13 cellular contexts compared by ENCODE assay signal in the genomic region with DNA sequence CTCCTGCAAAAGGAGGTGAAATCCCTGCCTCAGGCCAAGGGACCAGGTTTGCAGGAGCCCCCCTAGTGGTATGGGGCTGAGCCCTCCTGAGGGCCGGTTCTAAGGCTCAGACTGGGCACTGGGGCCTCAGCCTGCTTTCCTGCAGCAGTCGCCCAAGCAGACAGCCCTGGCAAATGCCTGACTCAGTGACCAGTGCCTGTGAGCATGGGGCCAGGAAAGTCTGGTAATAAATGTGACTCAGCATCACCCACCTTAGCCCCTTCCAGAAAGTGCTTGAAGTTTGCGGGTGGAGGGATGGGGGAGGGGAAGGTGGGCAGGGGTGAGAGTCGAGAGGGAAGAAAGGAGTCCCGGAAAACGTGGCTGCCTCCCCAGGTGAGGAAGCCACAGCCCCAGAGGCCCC. TPM values are rescaled to one million over a fixed set of nuclear protein-coding genes. Genes with fewer than 3 reads are reported as not detected.
DNase-seq lines count a peak whose midpoint lies in the region; ATAC-seq and TF ChIP-seq lines count a peak whose summit lies in the region.
"Had no signal": no experiment of that assay in that cellular context is flagged by ENCODE, and none has a peak within 500 bp of the region (broad histone marks: within the 10 kb centered on the region; RNA-seq: fewer than 3 reads in every experiment).

No MANE protein-coding gene starts in this region.

- peak overlapping the region; percentile 35 for H3K4me3 ChIP-seq in fibroblast of the aortic adventitia (ENCODE audit: low read depth, low read length)
- no peak overlapping the region for H3K4me3 ChIP-seq in smooth muscle cell

- H3F3A ChIP-seq in smooth muscle cell (ENCODE audit: low read depth), result peaks cover 23% of the 10 kb centered on the region

- DNase-seq in activated CD4-positive, alpha-beta T cell treated with anti-CD3 and anti-CD28 coated beads, Interleukin-2, amount 10 ng/mL, durations not matched to agents 24 days and 14 days, result peak; percentile 62
- no peak for DNase-seq in activated CD4-positive, alpha-beta T cell treated with anti-CD3 and anti-CD28 coated beads for 4 hours
- DNase-seq in RPMI7951 (ENCODE audit: low read depth) (peak; percentile 37), fibroblast of the aortic adventitia (ENCODE audit: low read depth) (peak; percentile 37), smooth muscle cell (lab: John Stamatoyannopoulos, UW; ENCODE audit: unreplicated experiment) (no peak), amygdala (lab: John Stamatoyannopoulos, UW) (no peak), T-cell (no peak)
- DNase-seq in activated CD8-positive, alpha-beta T cell treated with anti-CD3 and anti-CD28 coated beads for 36 hours, result no peak
- DNase-seq: activated T-cell treated with anti-CD3 and anti-CD28 coated beads for 4 hours, erythroblast, GDM1, PC-3 had no signal

- no peaks in the 10 kb centered on the region for H3K27me3 ChIP-seq in smooth muscle cell (ENCODE audit: low read depth)

- intact Hi-C loops in activated CD4-positive, alpha-beta T cell treated with anti-CD3 and anti-CD28 coated beads, Interleukin-2, amount 10 ng/mL, durations not matched to agents 24 days and 14 days (cut with micrococcal nuclease), result loop anchor here (5.0 kb wide), 2 partner anchors 198 to 218 kb away; partner anchors contain the start of genes SPATA2L, VPS9D1 and ZNF276
- intact Hi-C loops in activated CD8-positive, alpha-beta T cell treated with anti-CD3 and anti-CD28 coated beads for 36 hours (cut with micrococcal nuclease), result no loop called here

- H4K20me1 ChIP-seq in smooth muscle cell (ENCODE audit: low read depth), result peaks cover 24% of the 10 kb centered on the region

- H3K27me3 Mint-ChIP-seq in activated CD4-positive, alpha-beta T cell treated with anti-CD3 and anti-CD28 coated beads, Interleukin-2, amount 10 ng/mL, durations not matched to agents 24 days and 14 days, result peaks cover 17% of the 10 kb centered on the region
- peaks cover 41% of the 10 kb centered on the region for H3K27me3 Mint-ChIP-seq in activated CD8-positive, alpha-beta T cell treated with anti-CD3 and anti-CD28 coated beads for 36 hours
- H3K27me3 Mint-ChIP-seq in T-cell, result peaks cover 0 to 32% of the 10 kb centered on the region in 2 donors

- H3K27ac ChIP-seq in smooth muscle cell (ENCODE audit: low read depth), result peak overlapping the region; percentile 99

- no peaks in the 10 kb centered on the region for H3K36me3 ChIP-seq in smooth muscle cell (ENCODE audit: low read depth)

- CTCF ChIA-PET in activated CD8-positive, alpha-beta T cell treated with anti-CD3 and anti-CD28 coated beads for 36 hours (lab: Charles Lee), result interaction anchor here (1.1 to 1.7 kb wide), 2 partner anchors 11 to 12 kb away, joined by 3 to 4 read pairs; no protein-coding TSS in a partner anchor
- CTCF ChIA-PET in T-cell (lab: Charles Lee), result no interaction called here

- POLR2A ChIA-PET in activated CD8-positive, alpha-beta T cell treated with anti-CD3 and anti-CD28 coated beads for 36 hours (lab: Charles Lee), result no interaction called here
- POLR2A ChIA-PET in T-cell (lab: Charles Lee), result no interaction called here

- H3K27ac Mint-ChIP-seq in activated CD4-positive, alpha-beta T cell treated with anti-CD3 and anti-CD28 coated beads, Interleukin-2, amount 10 ng/mL, durations not matched to agents 24 days and 14 days, result no peak overlapping the region
- H3K27ac Mint-ChIP-seq in activated CD8-positive, alpha-beta T cell treated with anti-CD3 and anti-CD28 coated beads for 36 hours, result no peak overlapping the region
- H3K27ac Mint-ChIP-seq in T-cell, result no peak overlapping the region
- H3K27ac Mint-ChIP-seq: stimulated activated naive CD8-positive, alpha-beta T cell treated with anti-CD3 and anti-CD28 coated beads, Interleukin-15, Interleukin-2, amounts not matched to agents 100 ng/mL and 50 ng/mL, for 24 hours had no signal

- no peaks in the 10 kb centered on the region for H3K36me3 Mint-ChIP-seq in activated CD4-positive, alpha-beta T cell treated with anti-CD3 and anti-CD28 coated beads, Interleukin-2, amount 10 ng/mL, durations not matched to agents 24 days and 14 days (ENCODE audit: low read depth)
- no peaks in the 10 kb centered on the region for H3K36me3 Mint-ChIP-seq in activated CD8-positive, alpha-beta T cell treated with anti-CD3 and anti-CD28 coated beads for 36 hours (ENCODE audit: low read depth)
- no peaks in the 10 kb centered on the region for H3K36me3 Mint-ChIP-seq in T-cell

- H3K4me3 Mint-ChIP-seq in activated CD4-positive, alpha-beta T cell treated with anti-CD3 and anti-CD28 coated beads, Interleukin-2, amount 10 ng/mL, durations not matched to agents 24 days and 14 days, result peak overlapping the region; percentile 28
- no peak overlapping the region for H3K4me3 Mint-ChIP-seq in activated CD8-positive, alpha-beta T cell treated with anti-CD3 and anti-CD28 coated beads for 36 hours
- peak overlapping the region in 1 of 3 donors; percentile 84 for H3K4me3 Mint-ChIP-seq in T-cell
- H3K4me3 Mint-ChIP-seq: stimulated activated naive CD8-positive, alpha-beta T cell treated with anti-CD3 and anti-CD28 coated beads, Interleukin-15, Interleukin-2, amounts not matched to agents 100 ng/mL and 50 ng/mL, for 24 hours had no signal

- ATAC-seq in activated CD8-positive, alpha-beta T cell treated with anti-CD3 and anti-CD28 coated beads for 36 hours, result no peak
- no peak for ATAC-seq in T-cell (replicated peaks in 1 of 4)
- ATAC-seq: PC-3 had no signal

- H2AFZ ChIP-seq in smooth muscle cell (ENCODE audit: low read depth), result no peak overlapping the region

- TF ChIP-seq CTCF in fibroblast of the aortic adventitia (IDR thresholded peaks at IDR 0.05; ENCODE audit: insufficient read depth, low read length) (no peak), smooth muscle cell (IDR thresholded peaks at IDR 0.05; ENCODE audit: borderline replicate concordance, insufficient read depth, poor library complexity, severe bottlenecking) (no peak)
- no peak for TF ChIP-seq CTCF in activated CD8-positive, alpha-beta T cell treated with anti-CD3 and anti-CD28 coated beads for 36 hours (IDR thresholded peaks at IDR 0.05)

- H3K9me3 Mint-ChIP-seq in activated CD4-positive, alpha-beta T cell treated with anti-CD3 and anti-CD28 coated beads, Interleukin-2, amount 10 ng/mL, durations not matched to agents 24 days and 14 days, result no peaks in the 10 kb centered on the region
- H3K9me3 Mint-ChIP-seq in activated CD8-positive, alpha-beta T cell treated with anti-CD3 and anti-CD28 coated beads for 36 hours, result no peaks in the 10 kb centered on the region
- H3K9me3 Mint-ChIP-seq in T-cell, result no peaks in the 10 kb centered on the region
- H3K9me3 Mint-ChIP-seq: stimulated activated naive CD8-positive, alpha-beta T cell treated with anti-CD3 and anti-CD28 coated beads, Interleukin-15, Interleukin-2, amounts not matched to agents 100 ng/mL and 50 ng/mL, for 24 hours had no signal

- H3K4me1 ChIP-seq in smooth muscle cell (ENCODE audit: low read depth), result peaks cover 34% of the 10 kb centered on the region

- H3K79me2 ChIP-seq in smooth muscle cell (ENCODE audit: low read depth), result peaks cover 35% of the 10 kb centered on the region

- H3K9ac ChIP-seq in smooth muscle cell (ENCODE audit: low read depth), result peak overlapping the region; percentile 40

- peak overlapping the region; percentile 98 for H3K4me2 ChIP-seq in smooth muscle cell

- H3K9me3 ChIP-seq in smooth muscle cell (replicated peaks; ENCODE audit: low read depth), result no peaks in the 10 kb centered on the region

- 15% methylated on average over 6 of the region's 6 CpGs for WGBS in smooth muscle cell (ENCODE audit: low lambda C conversion rate)

- peaks cover 33% of the 10 kb centered on the region for H3K4me1 Mint-ChIP-seq in activated CD4-positive, alpha-beta T cell treated with anti-CD3 and anti-CD28 coated beads, Interleukin-2, amount 10 ng/mL, durations not matched to agents 24 days and 14 days
- H3K4me1 Mint-ChIP-seq in activated CD8-positive, alpha-beta T cell treated with anti-CD3 and anti-CD28 coated beads for 36 hours (ENCODE audit: low read depth), result peaks cover 45% of the 10 kb centered on the region
- peaks cover 32 to 71% (median 51%) of the 10 kb centered on the region in 3 donors for H3K4me1 Mint-ChIP-seq in T-cell

RNA-seq across cellular contexts. Expression of gene MC1R, which starts 2.1 kb away (rescaled TPM):
- 4.6 and 5.9 TPM in 2 replicates for total RNA-seq in activated CD4-positive, alpha-beta T cell treated with anti-CD3 and anti-CD28 coated beads, Interleukin-2, amount 10 ng/mL, durations not matched to agents 24 days and 14 days
- 2.0 and 2.8 TPM in 2 replicates for total RNA-seq in RPMI7951 (2014; rRNA removed; shearing (Covaris generic))
- 5.2 and 8.1 TPM in 2 replicates for total RNA-seq in fibroblast of the aortic adventitia (ENCODE audit: low replicate concordance)
- 12.4 and 14.5 TPM in 2 replicates for total RNA-seq in smooth muscle cell
- polyA plus RNA-seq in smooth muscle cell, result 16.7 and 16.8 TPM in 2 replicates
- 1 to 10 TPM; 2.0 to 2.5 TPM for total RNA-seq in activated CD8-positive, alpha-beta T cell treated with anti-CD3 and anti-CD28 coated beads for 36 hours
- 10 to 100 TPM; 11.7 to 13.7 (median 12.9) TPM for total RNA-seq in T-cell

RNA-seq across cellular contexts. Expression of gene TUBB3, which starts 2.4 kb away (rescaled TPM):
- total RNA-seq in activated CD4-positive, alpha-beta T cell treated with anti-CD3 and anti-CD28 coated beads, Interleukin-2, amount 10 ng/mL, durations not matched to agents 24 days and 14 days, result 2.2 and 2.6 TPM in 2 replicates
- total RNA-seq in RPMI7951 (2014; rRNA removed; shearing (Covaris generic)), result 229 and 237 TPM in 2 replicates
- total RNA-seq in fibroblast of the aortic adventitia (ENCODE audit: low replicate concordance), result 42.3 and 299 TPM in 2 replicates
- total RNA-seq in smooth muscle cell, result 213 and 234 TPM in 2 replicates
- polyA plus RNA-seq in smooth muscle cell, result 198 and 303 TPM in 2 replicates
- 1 to 10 TPM in 1 of 2 experiments, under 1 TPM in 1; 0.27 to 1.2 TPM for total RNA-seq in activated CD8-positive, alpha-beta T cell treated with anti-CD3 and anti-CD28 coated beads for 36 hours
- 1 to 10 TPM in 1 of 5 donors, under 1 TPM in 4; 0.58 to 1.8 (median 0.93) TPM for total RNA-seq in T-cell

RNA-seq across cellular contexts. Expression of gene DEF8, which starts 27.8 kb away (rescaled TPM):
- total RNA-seq in activated CD4-positive, alpha-beta T cell treated with anti-CD3 and anti-CD28 coated beads, Interleukin-2, amount 10 ng/mL, durations not matched to agents 24 days and 14 days, result 39.0 and 42.2 TPM in 2 replicates
- total RNA-seq in RPMI7951 (2014; rRNA removed; shearing (Covaris generic)), result 97.2 and 143 TPM in 2 replicates
- total RNA-seq in fibroblast of the aortic adventitia (ENCODE audit: low replicate concordance) (56.9 and 111 TPM in 2 replicates), smooth muscle cell (63.6 and 85.3 TPM in 2 replicates), T-cell (10 to 100 TPM; 26.4 to 54.1 (median 49.2) TPM)
- 93.7 and 97.0 TPM in 2 replicates for polyA plus RNA-seq in smooth muscle cell
- 10 to 100 TPM; 18.4 to 21.2 TPM for total RNA-seq in activated CD8-positive, alpha-beta T cell treated with anti-CD3 and anti-CD28 coated beads for 36 hours

RNA-seq across cellular contexts. Expression of gene TCF25, which starts 47.3 kb away (rescaled TPM):
- total RNA-seq in activated CD4-positive, alpha-beta T cell treated with anti-CD3 and anti-CD28 coated beads, Interleukin-2, amount 10 ng/mL, durations not matched to agents 24 days and 14 days, result 192 and 194 TPM in 2 replicates
- 72.9 and 93.7 TPM in 2 replicates for total RNA-seq in RPMI7951 (2014; rRNA removed; shearing (Covaris generic))
- 163 and 417 TPM in 2 replicates for total RNA-seq in fibroblast of the aortic adventitia (ENCODE audit: low replicate concordance)
- total RNA-seq in smooth muscle cell, result 69.7 and 99.8 TPM in 2 replicates
- polyA plus RNA-seq in smooth muscle cell, result 174 and 272 TPM in 2 replicates
- total RNA-seq in activated CD8-positive, alpha-beta T cell treated with anti-CD3 and anti-CD28 coated beads for 36 hours, result 100 to 1,000 TPM; 138 to 149 TPM
- 100 to 1,000 TPM; 289 to 400 (median 322) TPM for total RNA-seq in T-cell

Comparison
In these comparisons a context has a peak if more than half of its experiments do, and no peak if none do; other contexts are left out.
1. DNase-seq: peak in activated CD4-positive, alpha-beta T cell treated with anti-CD3 and anti-CD28 coated beads, Interleukin-2, amount 10 ng/mL, durations not matched to agents 24 days and 14 days (single experiment), RPMI7951 (single experiment) and fibroblast of the aortic adventitia (single experiment); none in activated CD4-positive, alpha-beta T cell treated with anti-CD3 and anti-CD28 coated beads for 4 hours (0 of 2), smooth muscle cell (single experiment), activated CD8-positive, alpha-beta T cell treated with anti-CD3 and anti-CD28 coated beads for 36 hours (single experiment), amygdala (0 of 56) and T-cell (0 of 34).
2. RNA of gene TUBB3, which starts 2.4 kb away (total RNA-seq): 42.3 to 299 TPM in fibroblast of the aortic adventitia, 213 to 234 TPM in smooth muscle cell and 229 to 237 TPM in RPMI7951; 2.2 to 2.6 TPM in activated CD4-positive, alpha-beta T cell treated with anti-CD3 and anti-CD28 coated beads, Interleukin-2, amount 10 ng/mL, durations not matched to agents 24 days and 14 days, 0.27 to 1.2 TPM in activated CD8-positive, alpha-beta T cell treated with anti-CD3 and anti-CD28 coated beads for 36 hours and 0.58 to 1.8 TPM in T-cell; every median in the first group is over 10 times any median in the second.